Comparison of ENCODE assay signal across 24 cellular contexts in genomic region chr2:109091526-109091925, GRCh38.
"Had no signal": no experiment of that assay in that cellular context is flagged by ENCODE, and none has a peak within 500 bp of the region (broad histone marks: within the 10 kb centered on the region; RNA-seq: fewer than 3 reads in every experiment).

No MANE protein-coding gene starts in this region.

- H3K4me3 Mint-ChIP-seq: memory B cell; naive thymus-derived CD8-positive, alpha-beta T cell; nephron; neural crest cell; stimulated activated naive B cell treated with anti-CD40 and anti-IgM and Interleukin-4, amounts not matched to agents 10 μg/mL and 1 μg/mL and 100 μg/mL, for 72 hours; stimulated activated naive CD8-positive, alpha-beta T cell treated with anti-CD3 and anti-CD28 coated beads, Interleukin-15, Interleukin-2, amounts not matched to agents 100 ng/mL and 50 ng/mL, for 24 hours had no signal

- DNase-seq: heart right ventricle; islet precursor cell; left ventricle myocardium superior; midbrain; mucosa of descending colon; naive thymus-derived CD8-positive, alpha-beta T cell; occipital lobe; ovary; right lobe of liver; stimulated activated CD4-positive, alpha-beta T cell treated with anti-CD3 and anti-CD28 coated beads, Interleukin-12 subunit alpha, Interleukin-12 subunit beta, amount 100 ng/mL, for 4 hours; stimulated activated CD4-positive, alpha-beta T cell treated with anti-CD3 and anti-CD28 coated beads, Interleukin-15, amount 100 ng/mL, for 24 hours; stimulated activated CD4-positive, alpha-beta T cell treated with anti-CD3 and anti-CD28 coated beads, Interleukin-2, amount 100 ng/mL, for 24 hours; stimulated activated CD4-positive, alpha-beta T cell treated with anti-CD3 and anti-CD28 coated beads, Interleukin-4, amount 100 ng/mL, for 1 hour; stimulated activated naive B cell treated with anti-CD40 and anti-IgM and Interleukin-4, amounts not matched to agents 10 μg/mL and 1 μg/mL and 100 μg/mL, for 72 hours; testis; thyroid gland; transverse colon; upper lobe of right lung; uterus had no signal

- H3K4me1 Mint-ChIP-seq: memory B cell; nephron; neural crest cell; stimulated activated naive B cell treated with anti-CD40 and anti-IgM and Interleukin-4, amounts not matched to agents 10 μg/mL and 1 μg/mL and 100 μg/mL, for 72 hours had no signal

- ATAC-seq: heart right ventricle; left ventricle myocardium superior; mucosa of descending colon; naive thymus-derived CD8-positive, alpha-beta T cell; right lobe of liver; stimulated activated naive B cell treated with anti-CD40 and anti-IgM and Interleukin-4, amounts not matched to agents 10 μg/mL and 1 μg/mL and 100 μg/mL, for 72 hours; upper lobe of right lung had no signal

- H3K36me3 Mint-ChIP-seq: memory B cell; stimulated activated naive B cell treated with anti-CD40 and anti-IgM and Interleukin-4, amounts not matched to agents 10 μg/mL and 1 μg/mL and 100 μg/mL, for 72 hours had no signal

- H3K27me3 Mint-ChIP-seq: memory B cell; naive thymus-derived CD8-positive, alpha-beta T cell; progenitor cell of endocrine pancreas; stimulated activated naive CD8-positive, alpha-beta T cell treated with anti-CD3 and anti-CD28 coated beads, Interleukin-15, Interleukin-2, amounts not matched to agents 100 ng/mL and 50 ng/mL, for 24 hours had no signal

- H3K27ac Mint-ChIP-seq: memory B cell; nephron; stimulated activated naive B cell treated with anti-CD40 and anti-IgM and Interleukin-4, amounts not matched to agents 10 μg/mL and 1 μg/mL and 100 μg/mL, for 72 hours; stimulated activated naive CD8-positive, alpha-beta T cell treated with anti-CD3 and anti-CD28 coated beads, Interleukin-15, Interleukin-2, amounts not matched to agents 100 ng/mL and 50 ng/mL, for 24 hours had no signal
